ENCODE assay signal across 31 cellular contexts in genomic region chr17:73187203-73187769, GRCh38. TPM values are rescaled to one million over a fixed set of nuclear protein-coding genes. Genes with fewer than 3 reads are reported as not detected.
DNase-seq lines count a peak whose midpoint lies in the region; ATAC-seq and TF ChIP-seq lines count a peak whose summit lies in the region.
"Had no signal": no experiment of that assay in that cellular context is flagged by ENCODE, and none has a peak within 500 bp of the region (broad histone marks: within the 10 kb centered on the region; RNA-seq: fewer than 3 reads in every experiment).

No MANE protein-coding gene starts in this region.

- no peak overlapping the region for H3K14ac ChIP-seq in H9 (ENCODE audit: insufficient read depth, low read length)

- no peak overlapping the region for H2AFZ ChIP-seq in H9 (ENCODE audit: low read length)
- H2AFZ ChIP-seq: neural progenitor cell, parathyroid adenoma had no signal

- H3K56ac ChIP-seq in H9 (ENCODE audit: insufficient read length, low read depth, low read length): no peak overlapping the region

- H3K4me1 Mint-ChIP-seq in H9: peaks cover 12 to 13% of the 10 kb centered on the region in 2 experiments; a peak in 3 of 4 replicates

- H3K27ac Mint-ChIP-seq in H9: no peak overlapping the region
- H3K27ac Mint-ChIP-seq: activated CD4-positive, alpha-beta T cell treated with anti-CD3 and anti-CD28 coated beads, Interleukin-2, amount 10 ng/mL, durations not matched to agents 24 days and 14 days; activated naive CD4-positive, alpha-beta T cell treated with anti-CD3 and anti-CD28 coated beads, Interleukin-2, amount 50 U/mL, for 24 hours; neural progenitor cell; stimulated activated naive CD8-positive, alpha-beta T cell treated with anti-CD3 and anti-CD28 coated beads, Interleukin-15, Interleukin-2, amounts not matched to agents 100 ng/mL and 50 ng/mL, for 24 hours had no signal

- H3K36me3 ChIP-seq in mucosa of descending colon (ENCODE audit: low read depth): no peaks in the 10 kb centered on the region
- H3K36me3 ChIP-seq: heart right ventricle, neural progenitor cell, thoracic aorta, WERI-Rb-1 had no signal

- H2BK120ac ChIP-seq in H9 (ENCODE audit: low read depth, low read length, poor library complexity, severe bottlenecking): no peak overlapping the region

- no peaks in the 10 kb centered on the region for H3K79me1 ChIP-seq in H9 (ENCODE audit: insufficient read depth, low read depth, low read length, poor library complexity, severe bottlenecking)

- H3K27me3 Mint-ChIP-seq in H9 (ENCODE audit: low read depth): no peaks in the 10 kb centered on the region
- H3K27me3 Mint-ChIP-seq: activated CD4-positive, alpha-beta T cell treated with anti-CD3 and anti-CD28 coated beads, Interleukin-2, amount 10 ng/mL, durations not matched to agents 24 days and 14 days; activated naive CD4-positive, alpha-beta T cell treated with anti-CD3 and anti-CD28 coated beads, Interleukin-2, amount 50 U/mL, for 24 hours; brain; stimulated activated naive CD8-positive, alpha-beta T cell treated with anti-CD3 and anti-CD28 coated beads, Interleukin-15, Interleukin-2, amounts not matched to agents 100 ng/mL and 50 ng/mL, for 24 hours had no signal

- H4K8ac ChIP-seq in H9 (replicated peaks; ENCODE audit: insufficient read length, low read depth, low read length): no peak overlapping the region

- H2BK15ac ChIP-seq in H9 (ENCODE audit: low read depth, low read length): no peak overlapping the region

- DNase-seq in HT-29 (ENCODE audit: low spot score): peak; percentile 66
- DNase-seq in mucosa of descending colon: peak in 1 of 3 donors; percentile 53
- no peak for DNase-seq in NCI-H748 (lab: John Stamatoyannopoulos, UW; ENCODE audit: unreplicated experiment)
- DNase-seq in H9: no peak
- DNase-seq in NCI-H1048 (lab: John Stamatoyannopoulos, UW): no peak
- DNase-seq: activated CD4-positive, alpha-beta T cell treated with anti-CD3 and anti-CD28 coated beads, Interleukin-2, amount 10 ng/mL, durations not matched to agents 24 days and 14 days; activated CD8-positive, alpha-beta memory T cell treated with anti-CD3 and anti-CD28 coated beads for 24 hours; activated T-cell treated with anti-CD3 and anti-CD28 coated beads for 4 hours; amniotic stem cell; C1 segment of cervical spinal cord; Calu3; dorsolateral prefrontal cortex; foreskin melanocyte; heart right ventricle; KG1; MM.1S; NCI-H1417; NCI-H2107; stimulated activated CD4-positive, alpha-beta T cell treated with anti-CD3 and anti-CD28 coated beads, Interleukin-1b, Interleukin-23, amount 100 ng/mL, for 48 hours; T-helper 9 cell; WERI-Rb-1 had no signal

- no peaks in the 10 kb centered on the region for H3K27me3 ChIP-seq in H9 (ENCODE audit: insufficient read depth, low read length)
- H3K27me3 ChIP-seq: dorsolateral prefrontal cortex, heart right ventricle, neural progenitor cell had no signal

- no peak overlapping the region for H2BK20ac ChIP-seq in H9 (ENCODE audit: low read depth, low read length, poor library complexity, severe bottlenecking)

- H3K27ac ChIP-seq in C4-2B (peak overlapping the region; percentile 20; the same call in 1 of the 2 replicates), VCaP (peak overlapping the region; percentile 38; the same call in 1 of the 2 replicates), H9 (ENCODE audit: insufficient read length, low read depth, low read length) (no peak overlapping the region)
- H3K27ac ChIP-seq: dorsolateral prefrontal cortex, heart right ventricle, neural progenitor cell, parathyroid adenoma, thoracic aorta, WERI-Rb-1 had no signal

- H4K91ac ChIP-seq in H9 (ENCODE audit: insufficient read length, low read depth, low read length): no peak overlapping the region

- no peak overlapping the region for H3K4ac ChIP-seq in H9 (ENCODE audit: low read depth, low read length)

- intact Hi-C loops in mucosa of descending colon (cut with DNase I, micrococcal nuclease): loop anchor here in 1 of 2 donors (10.0 kb wide), 1 partner anchor 462 kb away; no protein-coding TSS in a partner anchor

- H3K4me1 ChIP-seq in mucosa of descending colon (ENCODE audit: low read depth) (peaks cover 28% of the 10 kb centered on the region), H9 (ENCODE audit: insufficient read depth, low read length) (peaks cover 3% of the 10 kb centered on the region; the same call in 1 of the 2 replicates)
- H3K4me1 ChIP-seq: neural progenitor cell had no signal

- ATAC-seq in mucosa of descending colon: peak; percentile 83
- ATAC-seq: heart right ventricle had no signal

- no peaks in the 10 kb centered on the region for H3K9me3 Mint-ChIP-seq in H9
- H3K9me3 Mint-ChIP-seq: activated CD4-positive, alpha-beta T cell treated with anti-CD3 and anti-CD28 coated beads, Interleukin-2, amount 10 ng/mL, durations not matched to agents 24 days and 14 days; activated naive CD4-positive, alpha-beta T cell treated with anti-CD3 and anti-CD28 coated beads, Interleukin-2, amount 50 U/mL, for 24 hours; brain; neural progenitor cell; stimulated activated naive CD8-positive, alpha-beta T cell treated with anti-CD3 and anti-CD28 coated beads, Interleukin-15, Interleukin-2, amounts not matched to agents 100 ng/mL and 50 ng/mL, for 24 hours had no signal

- H3K9me3 ChIP-seq in mucosa of descending colon (no peaks in the 10 kb centered on the region), H9 (ENCODE audit: control insufficient read depth, low read depth, low read length) (no peaks in the 10 kb centered on the region)
- H3K9me3 ChIP-seq: heart right ventricle, thoracic aorta had no signal

- no peak overlapping the region for H2BK5ac ChIP-seq in H9 (ENCODE audit: insufficient read length, low read length)

- no peak overlapping the region for H3K18ac ChIP-seq in H9 (ENCODE audit: insufficient read length, low read depth, low read length)

- no peaks in the 10 kb centered on the region for H3K79me2 ChIP-seq in H9 (ENCODE audit: insufficient read depth, low read length)
- H3K79me2 ChIP-seq: parathyroid adenoma had no signal

- no peak overlapping the region for H4K5ac ChIP-seq in H9 (ENCODE audit: insufficient read length, low read depth, low read length)

- H3K36me3 Mint-ChIP-seq in H9 (ENCODE audit: insufficient read depth in 1 of 3, low read depth in 3 of 3): peaks cover 0 to 3% (median 2%) of the 10 kb centered on the region in 3 experiments; a peak in 1 of 7 replicates
- H3K36me3 Mint-ChIP-seq: activated naive CD4-positive, alpha-beta T cell treated with anti-CD3 and anti-CD28 coated beads, Interleukin-2, amount 50 U/mL, for 24 hours; brain; neural progenitor cell had no signal

- no peak overlapping the region for H2AK5ac ChIP-seq in H9 (ENCODE audit: insufficient read length, low read length)

- H3K9ac ChIP-seq in H9 (ENCODE audit: extremely low read depth, insufficient read length, low read length): no peak overlapping the region
- H3K9ac ChIP-seq: neural progenitor cell, parathyroid adenoma had no signal

- H3K4me3 Mint-ChIP-seq in H9: no peak overlapping the region
- H3K4me3 Mint-ChIP-seq: activated CD4-positive, alpha-beta T cell treated with anti-CD3 and anti-CD28 coated beads, Interleukin-2, amount 10 ng/mL, durations not matched to agents 24 days and 14 days; activated naive CD4-positive, alpha-beta T cell treated with anti-CD3 and anti-CD28 coated beads, Interleukin-2, amount 50 U/mL, for 24 hours; brain; neural progenitor cell; stimulated activated naive CD8-positive, alpha-beta T cell treated with anti-CD3 and anti-CD28 coated beads, Interleukin-15, Interleukin-2, amounts not matched to agents 100 ng/mL and 50 ng/mL, for 24 hours had no signal

- no peak overlapping the region for H3K23ac ChIP-seq in H9 (ENCODE audit: insufficient read length, low read depth, low read length)

- TF ChIP-seq CTCF in C4-2B (conservative IDR thresholded peaks at IDR 0.05) (no peak), VCaP (conservative IDR thresholded peaks at IDR 0.05) (no peak), mucosa of descending colon (IDR thresholded peaks at IDR 0.05) (no peak), H9 (conservative IDR thresholded peaks at IDR 0.05) (no peak)

- no peak overlapping the region for H2BK12ac ChIP-seq in H9 (ENCODE audit: insufficient read length, low read depth, low read length)

- peaks cover 2% of the 10 kb centered on the region for H4K20me1 ChIP-seq in H9 (ENCODE audit: control insufficient read depth, insufficient read depth, insufficient read length)

- H3K4me3 ChIP-seq in mucosa of descending colon: no peak overlapping the region
- H3K4me3 ChIP-seq: dorsolateral prefrontal cortex, heart right ventricle, neural progenitor cell, smooth muscle cell, thoracic aorta had no signal

- no peak overlapping the region for H3K4me2 ChIP-seq in H9 (ENCODE audit: insufficient read depth, insufficient read length, low read length)
- H3K4me2 ChIP-seq: neural progenitor cell, smooth muscle cell had no signal

- WGBS in H9 (ENCODE audit: extremely low coverage, insufficient read length, low lambda C conversion rate): 100% methylated on average over 1 of the region's 9 CpGs

- H3T11ph ChIP-seq in H9 (ENCODE audit: low read length): no peak overlapping the region

- H3K23me2 ChIP-seq in H9 (ENCODE audit: insufficient read length, low read depth, low read length, poor library complexity, severe bottlenecking): no peaks in the 10 kb centered on the region

RNA-seq across cellular contexts. Expression of gene COG1, which starts 5.6 kb away (rescaled TPM):
- 16.3 and 23.0 TPM in 2 replicates for total RNA-seq in HT-29 (2014; rRNA removed; shearing (Covaris generic))
- total RNA-seq in mucosa of descending colon (10 to 100 TPM; 55.7 to 66.0 (median 57.9) TPM), H9 (2021) (23.2 and 26.5 TPM in 2 replicates)

RNA-seq across cellular contexts. Expression of gene SSTR2, which starts 22.5 kb away (rescaled TPM):
- not detected in 2 replicates for total RNA-seq in HT-29 (2014; rRNA removed; shearing (Covaris generic))
- total RNA-seq in mucosa of descending colon: 1 to 10 TPM in 2 of 3 donors, under 1 TPM in 1; 0.89 to 3.2 (median 1.8) TPM
- total RNA-seq in H9 (2021): 2.0 TPM in 2 replicates
- total RNA-seq: lung microvascular endothelial cell had no signal
